In genomic region chr15:90524018-90524803, GRCh38 we compare ENCODE assay signal across 8 cellular contexts. TPM values are rescaled to one million over a fixed set of nuclear protein-coding genes. Genes with fewer than 3 reads are reported as not detected.
DNase-seq lines count a peak whose midpoint lies in the region; ATAC-seq and TF ChIP-seq lines count a peak whose summit lies in the region.
"Not testable (repeated sequence)": the region's sequence is repeated elsewhere in the genome, so short reads cannot be mapped to it uniquely, and the experiment has no call there.

No MANE protein-coding gene starts in this region.

- not testable (repeated sequence) for DNase-seq in SK-N-SH; stimulated activated naive B cell treated with anti-CD40 and anti-IgM and Interleukin-4, amounts not matched to agents 10 μg/mL and 1 μg/mL and 100 μg/mL, for 72 hours
- DNase-seq in epithelial cell of esophagus (ENCODE audit: low read depth), result peak; percentile 52

- 83% methylated on average over 6 of the region's 6 CpGs for WGBS in SK-N-SH (ENCODE audit: low lambda C conversion rate)

- H3K9me3 Mint-ChIP-seq in stimulated activated naive B cell treated with anti-CD40 and anti-IgM and Interleukin-4, amounts not matched to agents 10 μg/mL and 1 μg/mL and 100 μg/mL, for 72 hours, result not testable (repeated sequence)

- not testable (repeated sequence) for H3K36me3 Mint-ChIP-seq in stimulated activated naive B cell treated with anti-CD40 and anti-IgM and Interleukin-4, amounts not matched to agents 10 μg/mL and 1 μg/mL and 100 μg/mL, for 72 hours

- not testable (repeated sequence) for H3K4me2 ChIP-seq in SK-N-SH

- TF ChIP-seq EP300 in SK-N-SH (IDR thresholded peaks at IDR 0.05; ENCODE audit: borderline replicate concordance in 1 of 2, low read depth in 1 of 2, low read length in 1 of 2), result not testable (repeated sequence)

- not testable (repeated sequence) for H3K9me2 ChIP-seq in SK-N-SH

- H3K27ac ChIP-seq in SK-N-SH (ENCODE audit: low read depth in 2 of 2, low read length in 1 of 2), result not testable (repeated sequence)

- POLR2A ChIA-PET in SK-N-SH (lab: Yijun Ruan, JAX), result interaction anchor here (0.6 kb wide), 1 partner anchor 471 kb away, joined by 3 read pairs; no protein-coding TSS in a partner anchor

- H3K4me3 Mint-ChIP-seq in stimulated activated naive B cell treated with anti-CD40 and anti-IgM and Interleukin-4, amounts not matched to agents 10 μg/mL and 1 μg/mL and 100 μg/mL, for 72 hours, result not testable (repeated sequence)

- not testable (repeated sequence) for TF ChIP-seq RAD21 in SK-N-SH (IDR thresholded peaks at IDR 0.05; ENCODE audit: low read length)

- H3K4me3 ChIP-seq in SK-N-SH (ENCODE audit: low read depth in 2 of 2, low read length in 1 of 2); epithelial cell of esophagus (ENCODE audit: low read length): not testable (repeated sequence)

- H4K20me1 ChIP-seq in SK-N-SH (ENCODE audit: insufficient read depth), result not testable (repeated sequence)

- not testable (repeated sequence) for H3K27me3 Mint-ChIP-seq in stimulated activated naive B cell treated with anti-CD40 and anti-IgM and Interleukin-4, amounts not matched to agents 10 μg/mL and 1 μg/mL and 100 μg/mL, for 72 hours

- not testable (repeated sequence) for H3K9ac ChIP-seq in SK-N-SH

- not testable (repeated sequence) for H3K4me1 ChIP-seq in SK-N-SH (ENCODE audit: control insufficient read depth in 1 of 2, insufficient read depth in 2 of 2, low read depth in 1 of 2, low read length in 1 of 2)

- H3K4me1 Mint-ChIP-seq in stimulated activated naive B cell treated with anti-CD40 and anti-IgM and Interleukin-4, amounts not matched to agents 10 μg/mL and 1 μg/mL and 100 μg/mL, for 72 hours, result peaks cover 6 to 15% of the 10 kb centered on the region in 2 donors

- not testable (repeated sequence) for H2AFZ ChIP-seq in SK-N-SH (ENCODE audit: low read depth)

- H3K79me2 ChIP-seq in SK-N-SH (ENCODE audit: insufficient read depth), result not testable (repeated sequence)

- H3K9me3 ChIP-seq in SK-N-SH, result not testable (repeated sequence)

- H3F3A ChIP-seq in SK-N-SH (replicated peaks; ENCODE audit: insufficient read depth), result peaks cover 29% of the 10 kb centered on the region

- CTCF ChIA-PET in SK-N-SH (lab: Yijun Ruan, JAX), result not testable (repeated sequence)

- not testable (repeated sequence) for H3K27me3 ChIP-seq in SK-N-SH (ENCODE audit: insufficient read depth)

- peak overlapping the region; percentile 37 for H3K27ac Mint-ChIP-seq in stimulated activated naive B cell treated with anti-CD40 and anti-IgM and Interleukin-4, amounts not matched to agents 10 μg/mL and 1 μg/mL and 100 μg/mL, for 72 hours

- H3K36me3 ChIP-seq in SK-N-SH (replicated peaks in 1 of 2; ENCODE audit: control insufficient read depth in 1 of 2, insufficient read depth in 2 of 2, low read length in 1 of 2), result not testable (repeated sequence)

- ATAC-seq in GM18498 (IDR thresholded peaks at IDR 0.05; ENCODE audit: unreplicated experiment), result peak; percentile 77
- peak; percentile 73 for ATAC-seq in GM19351 (IDR thresholded peaks at IDR 0.05; ENCODE audit: unreplicated experiment)
- ATAC-seq in GM21825 (IDR thresholded peaks at IDR 0.05; ENCODE audit: unreplicated experiment), result peak; percentile 55
- ATAC-seq in HG02973 (IDR thresholded peaks at IDR 0.05; ENCODE audit: unreplicated experiment), result peak; percentile 64
- ATAC-seq in HG03432 (IDR thresholded peaks at IDR 0.05; ENCODE audit: unreplicated experiment), result peak; percentile 53
- ATAC-seq in stimulated activated naive B cell treated with anti-CD40 and anti-IgM and Interleukin-4, amounts not matched to agents 10 μg/mL and 1 μg/mL and 100 μg/mL, for 72 hours (replicated peaks), result not testable (repeated sequence)

- TF ChIP-seq CTCF in SK-N-SH (IDR thresholded peaks at IDR 0.05); epithelial cell of esophagus (IDR thresholded peaks at IDR 0.05; ENCODE audit: insufficient read depth, low read depth, low read length, missing control alignments): not testable (repeated sequence)

TF ChIP-seq in SK-N-SH, 30 proteins besides CTCF, POLR2A, EP300 and RAD21:
- peak; percentile 13; the same call in 1 of the 2 replicates for TF ChIP-seq FOSL2 (IDR thresholded peaks at IDR 0.05; ENCODE audit: borderline replicate concordance, low read depth)

RNA-seq across cellular contexts. Expression of gene CRTC3, which starts 5.5 kb away (rescaled TPM):
- polyA plus RNA-seq in SK-N-SH (2012; rRNA removed), result 16.7 TPM in 2 replicates
- polyA plus RNA-seq in SK-N-SH (2012; cell fraction: cytosol; rRNA removed), result 9.5 and 12.3 TPM in 2 replicates
- 31.4 and 40.2 TPM in 2 replicates for polyA plus RNA-seq in SK-N-SH (2012; cell fraction: nucleus; rRNA removed)
